Comparison of ENCODE assay signal across 3 cellular contexts in the genomic region with DNA sequence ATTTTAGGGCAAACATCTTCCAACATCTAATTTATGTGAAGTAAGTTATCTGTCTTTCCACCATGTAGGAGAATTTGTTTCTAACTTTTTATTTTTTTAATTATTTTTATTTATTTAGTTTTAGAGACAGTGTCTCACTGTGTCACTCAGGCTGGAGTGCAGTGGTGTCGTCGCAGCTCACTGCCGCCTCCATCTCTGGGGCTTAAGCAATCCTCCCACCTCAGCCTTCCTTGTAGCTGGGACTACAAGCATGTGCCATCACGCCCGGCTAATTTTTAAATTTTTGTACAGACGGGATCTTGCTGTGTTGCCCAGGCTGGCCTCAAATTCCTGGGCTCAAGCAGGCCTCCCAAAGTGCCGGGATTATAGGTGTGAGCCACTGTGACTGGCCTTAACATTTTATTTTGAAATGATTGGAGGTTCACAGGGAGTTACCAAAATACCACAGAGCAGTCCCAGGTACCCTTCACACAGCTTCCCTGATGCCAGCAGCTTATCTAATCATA.
A peak's percentile ranks its signal among the peaks of the same experiment; 100 is the strongest.
TF ChIP-seq lines count a peak whose summit lies in the region.

No MANE protein-coding gene starts in this region.

TF ChIP-seq in HepG2, 621 proteins besides CTCF, POLR2A, EP300 and RAD21:
- TF ChIP-seq JARID2 (CRISPR knock-in tag; IDR thresholded peaks at IDR 0.05; ENCODE audit: insufficient replicate concordance) (no peak), ZNF121 (CRISPR knock-in tag; IDR thresholded peaks at IDR 0.05) (peak; percentile 68; the same call in 1 of the 2 replicates)

TF ChIP-seq in HCT116, 20 proteins besides CTCF, POLR2A, EP300 and RAD21:
- no peak for TF ChIP-seq SP1 (IDR thresholded peaks at IDR 0.05; ENCODE audit: low read depth)
- TF ChIP-seq JUND (IDR thresholded peaks at IDR 0.05): no peak
- TF ChIP-seq, protein P1, sequence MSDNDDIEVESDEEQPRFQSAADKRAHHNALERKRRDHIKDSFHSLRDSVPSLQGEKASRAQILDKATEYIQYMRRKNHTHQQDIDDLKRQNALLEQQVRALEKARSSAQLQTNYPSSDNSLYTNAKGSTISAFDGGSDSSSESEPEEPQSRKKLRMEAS (IDR thresholded peaks at IDR 0.05): no peak
- TF ChIP-seq EGR1 (IDR thresholded peaks at IDR 0.05; ENCODE audit: low read depth): no peak
- no peak for TF ChIP-seq POLR2AphosphoS5 (IDR thresholded peaks at IDR 0.05; ENCODE audit: low read depth, low read length)
- no peak for TF ChIP-seq TCF7L2 (IDR thresholded peaks at IDR 0.05; ENCODE audit: borderline replicate concordance, extremely low read depth, insufficient read depth, insufficient read length)
- TF ChIP-seq SIN3A (IDR thresholded peaks at IDR 0.05; ENCODE audit: low read depth): no peak
- no peak for TF ChIP-seq SRF (IDR thresholded peaks at IDR 0.05; ENCODE audit: low read depth)
- no peak for TF ChIP-seq EZH2 (IDR thresholded peaks at IDR 0.05)
- TF ChIP-seq, protein P2, sequence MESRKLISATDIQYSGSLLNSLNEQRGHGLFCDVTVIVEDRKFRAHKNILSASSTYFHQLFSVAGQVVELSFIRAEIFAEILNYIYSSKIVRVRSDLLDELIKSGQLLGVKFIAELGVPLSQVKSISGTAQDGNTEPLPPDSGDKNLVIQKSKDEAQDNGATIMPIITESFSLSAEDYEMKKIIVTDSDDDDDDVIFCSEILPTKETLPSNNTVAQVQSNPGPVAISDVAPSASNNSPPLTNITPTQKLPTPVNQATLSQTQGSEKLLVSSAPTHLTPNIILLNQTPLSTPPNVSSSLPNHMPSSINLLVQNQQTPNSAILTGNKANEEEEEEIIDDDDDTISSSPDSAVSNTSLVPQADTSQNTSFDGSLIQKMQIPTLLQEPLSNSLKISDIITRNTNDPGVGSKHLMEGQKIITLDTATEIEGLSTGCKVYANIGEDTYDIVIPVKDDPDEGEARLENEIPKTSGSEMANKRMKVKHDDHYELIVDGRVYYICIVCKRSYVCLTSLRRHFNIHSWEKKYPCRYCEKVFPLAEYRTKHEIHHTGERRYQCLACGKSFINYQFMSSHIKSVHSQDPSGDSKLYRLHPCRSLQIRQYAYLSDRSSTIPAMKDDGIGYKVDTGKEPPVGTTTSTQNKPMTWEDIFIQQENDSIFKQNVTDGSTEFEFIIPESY (IDR thresholded peaks at IDR 0.05; ENCODE audit: extremely low read depth, insufficient replicate concordance, low read length): no peak

TF ChIP-seq in K562, 482 proteins besides CTCF, POLR2A, EP300 and RAD21:
- TF ChIP-seq ZNF384 (IDR thresholded peaks at IDR 0.05; ENCODE audit: low read depth, low read length) (no peak), ZNF121 (CRISPR knock-in tag; conservative IDR thresholded peaks at IDR 0.05) (peak; percentile 55)
